In the genomic region with DNA sequence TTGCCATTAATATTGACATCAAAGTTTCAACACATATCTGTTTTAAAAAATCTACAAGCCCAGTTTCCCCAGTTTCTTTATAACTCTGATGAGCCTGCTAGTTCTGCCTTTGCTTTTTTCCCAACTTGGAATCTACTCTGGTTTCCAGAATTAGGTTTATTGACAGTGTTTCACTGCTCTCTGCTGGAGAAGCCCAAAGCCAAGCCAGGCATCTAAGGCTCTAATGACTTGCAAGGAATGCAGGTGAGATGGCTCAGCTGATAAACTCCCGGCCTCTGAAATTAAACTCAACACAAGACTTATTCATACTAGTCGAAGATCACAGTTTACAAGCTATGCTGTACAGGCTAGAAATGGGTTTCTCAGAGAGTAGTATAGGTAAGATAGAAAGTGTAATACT, we compare ENCODE assay signal across 12 cellular contexts. TPM values are rescaled to one million over a fixed set of nuclear protein-coding genes. Genes with fewer than 3 reads are reported as not detected.
DNase-seq lines count a peak whose midpoint lies in the region; ATAC-seq, FAIRE-seq and TF ChIP-seq lines count a peak whose summit lies in the region.
"Had no signal": no experiment of that assay in that cellular context is flagged by ENCODE, and none has a peak within 500 bp of the region (broad histone marks: within the 10 kb centered on the region; RNA-seq: fewer than 3 reads in every experiment).

No MANE protein-coding gene starts in this region.

- TF ChIP-seq EP300 in HepG2 (IDR thresholded peaks at IDR 0.05; ENCODE audit: low read depth in 2 of 2, low read length in 2 of 2) = no peak
- TF ChIP-seq EP300 in HepG2 (CRISPR knock-in tag; IDR thresholded peaks at IDR 0.05; ENCODE audit: borderline replicate concordance) = no peak

- H3K79me2 ChIP-seq in ACC112 (ENCODE audit: control insufficient read depth, insufficient read depth, low read length, unreplicated experiment) (peaks cover 90% of the 10 kb centered on the region), HCT116 (ENCODE audit: insufficient read depth, low read length) (peaks cover 100% of the 10 kb centered on the region), HepG2 (ENCODE audit: insufficient read depth, low read length) (peaks cover 38% of the 10 kb centered on the region)
- H3K79me2 ChIP-seq: parathyroid adenoma had no signal

- DNase-seq in HCT116 (ENCODE audit: low read depth, low spot score) = no peak
- peak in 2 of 4 donors; percentile 16 to 17 for DNase-seq in body of pancreas
- DNase-seq in HepG2 (ENCODE audit: low spot score) = no peak
- DNase-seq in foreskin melanocyte = no peak
- no peak for DNase-seq in spleen
- DNase-seq: activated T-cell treated with anti-CD3 and anti-CD28 coated beads, Interleukin-2, amount 50 U/mL, for 24 hours; cortex of kidney had no signal

- H3K27me3 ChIP-seq in ACC112 (ENCODE audit: insufficient read depth, low read length) = no peaks in the 10 kb centered on the region
- H3K27me3 ChIP-seq in HCT116 (ENCODE audit: insufficient read depth, low read length) = no peaks in the 10 kb centered on the region
- no peaks in the 10 kb centered on the region for H3K27me3 ChIP-seq in body of pancreas
- H3K27me3 ChIP-seq in HepG2 (ENCODE audit: control insufficient read depth in 1 of 2, insufficient read depth in 2 of 2, low read length in 2 of 2) = no peaks in the 10 kb centered on the region
- peaks cover 0 to 34% (median 10%) of the 10 kb centered on the region in 7 donors for H3K27me3 ChIP-seq in spleen (replicated peaks in 1 of 7)

- intact Hi-C loops in HCT116 (cut with micrococcal nuclease) (no loop called here), body of pancreas (cut with DNase I) (no loop called here), HepG2 (cut with micrococcal nuclease; ENCODE audit: unreplicated experiment) (loop anchor here (1.0 to 5.0 kb wide), 3 partner anchors 41 to 322 kb away; no protein-coding TSS in a partner anchor), spleen (cut with DNase I; ENCODE audit: low total_unique reads) (no loop called here)

- 56 to 57% methylated on average over 2 of the region's 2 CpGs for WGBS in body of pancreas, 2 donors
- WGBS in HepG2 (ENCODE audit: low lambda C conversion rate) = 88% methylated on average over 2 of the region's 2 CpGs
- 58 to 80% (median 64%) methylated on average over 2 of the region's 2 CpGs for WGBS in spleen, 5 donors

- POLR2A ChIA-PET in HCT116 (lab: Charles Lee) (no interaction called here), HepG2 (lab: Yijun Ruan, JAX) (interaction anchor here (0.6 to 0.7 kb wide), 2 partner anchors 17 kb away, joined by 3 to 4 read pairs; no protein-coding TSS in a partner anchor)

- peaks cover 58% of the 10 kb centered on the region; the same call in 1 of the 2 replicates for H4K20me1 ChIP-seq in HCT116 (ENCODE audit: insufficient read depth)
- no peaks in the 10 kb centered on the region for H4K20me1 ChIP-seq in HepG2 (ENCODE audit: insufficient read depth, low read length)

- H3K36me3 ChIP-seq in ACC112 (ENCODE audit: insufficient read depth, low read length) = peaks cover 35% of the 10 kb centered on the region
- peaks cover 0 to 16% of the 10 kb centered on the region in 2 experiments; a peak in 1 of 4 replicates for H3K36me3 ChIP-seq in HCT116 (ENCODE audit: control insufficient read depth in 1 of 2, insufficient read depth in 2 of 2, low read length in 2 of 2)
- H3K36me3 ChIP-seq in body of pancreas (replicated peaks in 1 of 2; ENCODE audit: insufficient read depth in 1 of 2, low read depth in 2 of 2) = no peaks in the 10 kb centered on the region
- peaks cover 4 to 32% of the 10 kb centered on the region in 2 experiments for H3K36me3 ChIP-seq in HepG2 (replicated peaks in 1 of 2; ENCODE audit: control insufficient read depth in 1 of 2, insufficient read depth in 2 of 2, low read length in 2 of 2)
- H3K36me3 ChIP-seq in spleen = no peaks in the 10 kb centered on the region

- H3K9ac ChIP-seq in HCT116 (ENCODE audit: low read length) (no peak overlapping the region), HepG2 (ENCODE audit: insufficient read depth, low read depth, low read length) (no peak overlapping the region)
- H3K9ac ChIP-seq: parathyroid adenoma had no signal

- H3K4me2 ChIP-seq in HCT116 (ENCODE audit: low read length) (0 out of 2 replicates have a peak overlapping the region, but pooled peaks have one; percentile 1), HepG2 (ENCODE audit: low read depth, low read length) (no peak overlapping the region)

- peak; percentile 40; the same call in 1 of the 2 replicates for TF ChIP-seq RAD21 in HCT116 (IDR thresholded peaks at IDR 0.05; ENCODE audit: low read depth)
- no peak for TF ChIP-seq RAD21 in HepG2 (CRISPR knock-in tag; IDR thresholded peaks at IDR 0.05)

- no TSS peak for BruUV-seq in HCT116 (replicated peaks; lab: Mats Ljungman, UMichigan)
- BruUV-seq in HepG2 (replicated peaks; lab: Mats Ljungman, UMichigan) = no TSS peak

- H3K9me3 ChIP-seq in HCT116 (ENCODE audit: control insufficient read depth in 1 of 2, insufficient read depth in 1 of 2, low read depth in 1 of 2, low read length in 2 of 2) = no peaks in the 10 kb centered on the region
- H3K9me3 ChIP-seq in body of pancreas = no peaks in the 10 kb centered on the region
- H3K9me3 ChIP-seq in HepG2 (ENCODE audit: low read length) = no peaks in the 10 kb centered on the region
- H3K9me3 ChIP-seq in spleen = no peaks in the 10 kb centered on the region

- ATAC-seq in HCT116 (0 out of 2 replicates have a peak, but pooled peaks have one; percentile 8), body of pancreas (no peak), HepG2 (no peak), GM19467 (IDR thresholded peaks at IDR 0.05; ENCODE audit: unreplicated experiment) (no peak), HG02798 (IDR thresholded peaks at IDR 0.05; ENCODE audit: poor library complexity, unreplicated experiment) (no peak)

- H2AFZ ChIP-seq in ACC112 (ENCODE audit: low read length, unreplicated experiment) (no peak overlapping the region), HCT116 (ENCODE audit: low read depth, low read length, poor library complexity, severe bottlenecking) (no peak overlapping the region), HepG2 (ENCODE audit: low read length) (no peak overlapping the region)
- H2AFZ ChIP-seq: parathyroid adenoma had no signal

- TF ChIP-seq CTCF in HCT116 (IDR thresholded peaks at IDR 0.05 in 2 of 3, conservative IDR thresholded peaks at IDR 0.05 in 1 of 3; ENCODE audit: borderline replicate concordance in 1 of 3, insufficient read depth in 1 of 3, low read depth in 2 of 3, low read length in 2 of 3) (peak; percentile 14 to 43 (median 17); a peak in 3 of 6 replicates), body of pancreas (IDR thresholded peaks at IDR 0.05) (peak in 4 of 7 experiments; percentile 21 to 36 (median 26)), HepG2 (CRISPR knock-in tag; IDR thresholded peaks at IDR 0.05) (peak; percentile 39), spleen (IDR thresholded peaks at IDR 0.05 in 8 of 11, conservative IDR thresholded peaks at IDR 0.05 in 3 of 11) (no peak)

- no peaks in the 10 kb centered on the region for H3K9me2 ChIP-seq in HCT116 (ENCODE audit: insufficient read depth)

- RAD21 ChIA-PET in HCT116 (lab: Charles Lee; ENCODE audit: low non-redundant PET in 1 of 2, low total read pairs in 2 of 2, uncharacterized antibody in 2 of 2, unreplicated experiment in 2 of 2) = no interaction called here

- H3K27ac ChIP-seq in ACC112 (ENCODE audit: low read depth, low read length) (peak overlapping the region; percentile 80), HCT116 (ENCODE audit: low read depth, low read length) (peak overlapping the region; percentile 63; the same call in 1 of the 2 replicates), body of pancreas (peak overlapping the region in 1 of 4 donors; percentile 22), HepG2 (ENCODE audit: extremely low read length, insufficient read depth, low read length) (no peak overlapping the region), spleen (no peak overlapping the region)
- H3K27ac ChIP-seq: parathyroid adenoma had no signal

- FAIRE-seq in HepG2 (lab: Jason Lieb, UNC) = peak; percentile 18

- TF ChIP-seq POLR2A in HCT116 (IDR thresholded peaks at IDR 0.05; ENCODE audit: borderline replicate concordance, extremely low read depth, insufficient read depth, insufficient read length) (no peak), body of pancreas (IDR thresholded peaks at IDR 0.05) (no peak), HepG2 (IDR thresholded peaks at IDR 0.05; ENCODE audit: insufficient read depth in 1 of 2, low read depth in 2 of 2, low read length in 2 of 2) (no peak), spleen (IDR thresholded peaks at IDR 0.05) (no peak)

- CTCF ChIA-PET in HCT116 (lab: Charles Lee) = no interaction called here
- CTCF ChIA-PET in HepG2 (lab: Yijun Ruan, JAX; ENCODE audit: low intra/inter-chr PET ratio, low total read pairs) = no interaction called here

- H3K4me1 ChIP-seq in ACC112 (ENCODE audit: control insufficient read depth, insufficient read depth, low read length, unreplicated experiment) = peaks cover 92% of the 10 kb centered on the region
- H3K4me1 ChIP-seq in HCT116 (ENCODE audit: control insufficient read depth in 1 of 2, insufficient read depth in 2 of 2, low read length in 2 of 2) = peaks cover 98 to 99% of the 10 kb centered on the region in 2 experiments
- peaks cover 38% of the 10 kb centered on the region for H3K4me1 ChIP-seq in body of pancreas
- peaks cover 76% of the 10 kb centered on the region for H3K4me1 ChIP-seq in HepG2 (ENCODE audit: insufficient read depth, low read length)
- H3K4me1 ChIP-seq in spleen = peaks cover 5 to 30% (median 15%) of the 10 kb centered on the region in 6 donors
- H3K4me1 ChIP-seq: parathyroid adenoma had no signal

- in situ Hi-C loops in HepG2 (cut with HindIII; ENCODE audit: extremely low pct_ligation_motif_present, low pct_unique_long_range_greater_than_20kb) = no loop called here

- H3K4me3 ChIP-seq in ACC112 (ENCODE audit: low read depth, low read length) (peak overlapping the region; percentile 13; the same call in 1 of the 2 replicates), HCT116 (replicated peaks in 1 of 2; ENCODE audit: low read depth in 1 of 2, low read length in 2 of 2) (no peak overlapping the region), body of pancreas (no peak overlapping the region), HepG2 (replicated peaks in 1 of 3; ENCODE audit: insufficient read depth in 1 of 3, low read depth in 2 of 3, low read length in 3 of 3) (no peak overlapping the region), spleen (no peak overlapping the region)

RNA-seq across cellular contexts. Expression of a gene that starts 54.3 kb away (rescaled TPM):
- total RNA-seq in HCT116 (2021; ENCODE audit: unreplicated experiment) (215 TPM), body of pancreas (1 to 10 TPM; 1.6 to 8.6 TPM), HepG2 (2016; rRNA removed; fragmentation: Illumina TruSeq; extraction: Trizol) (72.0 and 104 TPM in 2 replicates), spleen (under 1 TPM in 2 of 7 donors, not detected in 5; 0.09 to 0.30 TPM)
- polyA plus RNA-seq in HCT116 (2012) = 53.9 and 72.1 TPM in 2 replicates
- 10.3 and 11.3 TPM in 2 replicates for total RNA-seq in HepG2 (2016; cell fraction: cytosol; rRNA removed; fragmentation: Illumina TruSeq; extraction: Trizol; ENCODE audit: low read depth)
- total RNA-seq in HepG2 (2016; cell fraction: insoluble cytoplasmic fraction; rRNA removed; fragmentation: Illumina TruSeq; extraction: Trizol) = 70.8 and 101 TPM in 2 replicates
- 53.4 and 58.8 TPM in 2 replicates for total RNA-seq in HepG2 (2016; cell fraction: membrane; rRNA removed; fragmentation: Illumina TruSeq; extraction: Trizol)
- 103 and 110 TPM in 2 replicates for total RNA-seq in HepG2 (2016; cell fraction: nucleus; rRNA removed; fragmentation: Illumina TruSeq; extraction: Trizol)
- polyA plus RNA-seq in HepG2 (2011; rRNA removed) (50.6 and 78.1 TPM in 2 replicates), spleen (under 1 TPM in 2 of 3 donors, not detected in 1; 0.03 to 0.06 TPM)
- 32.1 and 38.5 TPM in 2 replicates for polyA plus RNA-seq in HepG2 (2011; cell fraction: cytosol; rRNA removed)
- 54.1 and 79.2 TPM in 2 replicates for polyA plus RNA-seq in HepG2 (2011; cell fraction: nucleus; rRNA removed)
- 52.3 and 73.9 TPM in 2 replicates for polyA plus RNA-seq in HepG2 (2012)
- polyA plus RNA-seq in HepG2 (2016; cell fraction: cytosol; fragmentation: Illumina TruSeq; extraction: Trizol; ENCODE audit: low read depth) = 14.3 and 15.4 TPM in 2 replicates
- 174 and 181 TPM in 2 replicates for polyA plus RNA-seq in HepG2 (2016; cell fraction: insoluble cytoplasmic fraction; fragmentation: Illumina TruSeq; extraction: Trizol; ENCODE audit: low read depth)
- 53.7 and 56.6 TPM in 2 replicates for polyA plus RNA-seq in HepG2 (2016; cell fraction: membrane; fragmentation: Illumina TruSeq; extraction: Trizol; ENCODE audit: low read depth)
- polyA plus RNA-seq in HepG2 (2016; cell fraction: nucleus; fragmentation: Illumina TruSeq; extraction: Trizol; ENCODE audit: insufficient read depth, low read depth) = 130 and 131 TPM in 2 replicates
- polyA minus RNA-seq in HepG2 (2011; rRNA and poly(A)+ RNA removed; ENCODE audit: low replicate concordance) = 1.8 and 64.4 TPM in 2 replicates
- polyA minus RNA-seq in HepG2 (2011; cell fraction: cytosol; rRNA and poly(A)+ RNA removed) = 59.6 and 77.1 TPM in 2 replicates
- 137 and 165 TPM in 2 replicates for polyA minus RNA-seq in HepG2 (2011; cell fraction: nucleus; rRNA and poly(A)+ RNA removed)
- total RNA-seq: T-helper 2 cell treated with Interferon-gamma antibody and Interleukin-4, amounts not matched to agents 100 ng/mL and 5 ng/mL, for 36 hours had no signal

Comparison
In these comparisons a context has a peak if more than half of its experiments do, and no peak if none do; other contexts are left out.
1. H3K27ac ChIP-seq: peak in ACC112 (single experiment) and HCT116 (single experiment); none in HepG2 (single experiment) and spleen (0 of 8).
2. CTCF ChIP-seq: peak in HCT116 (3 of 3), body of pancreas (4 of 7) and HepG2 (single experiment); none in spleen (0 of 11).